Comparison of ENCODE assay signal across 8 cellular contexts in genomic region chr10:58531084-58531695, GRCh38. TPM values are rescaled to one million over a fixed set of nuclear protein-coding genes. Genes with fewer than 3 reads are reported as not detected.
DNase-seq lines count a peak whose midpoint lies in the region; ATAC-seq, FAIRE-seq and TF ChIP-seq lines count a peak whose summit lies in the region.

No MANE protein-coding gene starts in this region.

- peak; percentile 73 for FAIRE-seq in GM12878 (lab: Jason Lieb, UNC)

- H3K27ac ChIP-seq in GM23248 = no peak overlapping the region
- no peak overlapping the region for H3K27ac ChIP-seq in SJSA1
- H3K27ac ChIP-seq in GM12878 (ENCODE audit: control insufficient read depth, insufficient read depth) = no peak overlapping the region

- no peaks in the 10 kb centered on the region for H3K9me2 ChIP-seq in GM23248 (ENCODE audit: insufficient read depth)

- H3K4me1 ChIP-seq in GM23248 (ENCODE audit: insufficient read depth) (peaks cover 11% of the 10 kb centered on the region), SJSA1 (replicated peaks) (peaks cover 8% of the 10 kb centered on the region; the same call in 1 of the 2 replicates), GM12878 (ENCODE audit: control insufficient read depth, insufficient read depth, low read length) (no peaks in the 10 kb centered on the region)

- H3K27me3 ChIP-seq in GM23248 (replicated peaks; ENCODE audit: insufficient read depth) = no peaks in the 10 kb centered on the region
- H3K27me3 ChIP-seq in SJSA1 (replicated peaks) = no peaks in the 10 kb centered on the region
- no peaks in the 10 kb centered on the region for H3K27me3 ChIP-seq in GM12878 (replicated peaks in 1 of 2; ENCODE audit: control insufficient read depth in 2 of 2, insufficient read depth in 2 of 2, low read length in 1 of 2)
- no peaks in the 10 kb centered on the region for H3K27me3 ChIP-seq in kidney epithelial cell (ENCODE audit: control insufficient read depth, insufficient read depth, low read length)

- no peak for TF ChIP-seq POLR2A in GM12878 (IDR thresholded peaks at IDR 0.05; ENCODE audit: low read depth, low read length)

- DNase-seq in NK-92 treated with Interleukin-12 subunit alpha and Interleukin-12 subunit beta, amount 100 ng/mL, for 24 hours (lab: John Stamatoyannopoulos, UW) = peak; percentile 2
- no peak for DNase-seq in NK-92 (lab: John Stamatoyannopoulos, UW; ENCODE audit: unreplicated experiment)
- peak; percentile 79 for DNase-seq in GM23248
- peak; percentile 53 for DNase-seq in KG1 (lab: John Stamatoyannopoulos, UW)
- DNase-seq in SJSA1 (ENCODE audit: low read depth in 1 of 2, low spot score in 2 of 2) = peak; percentile 54 to 65
- DNase-seq in GM12878 (ENCODE audit: low read depth, low spot score) = peak; percentile 16
- DNase-seq in kidney epithelial cell (ENCODE audit: low read depth) = no peak
- DNase-seq in stimulated activated CD8-positive, alpha-beta memory T cell treated with anti-CD3 and anti-CD28 coated beads, Interleukin-4, amount 100 ng/mL, for 48 hours = peak; percentile 74

- intact Hi-C loops in GM12878 (cut with micrococcal nuclease; ENCODE audit: unreplicated experiment) = loop anchor here (2.0 to 10.0 kb wide), 3 partner anchors 110 to 1054 kb away; no protein-coding TSS in a partner anchor

- H3K79me2 ChIP-seq in GM23248 (ENCODE audit: insufficient read depth) (peaks cover 96% of the 10 kb centered on the region), GM12878 (ENCODE audit: control insufficient read depth, insufficient read depth, low read length) (no peaks in the 10 kb centered on the region)

- no TSS peak for BruUV-seq in GM12878 (replicated peaks; lab: Mats Ljungman, UMichigan)

- 0 out of 2 replicates have a peak, but pooled peaks cover 12% of the 10 kb centered on the region for H4K20me1 ChIP-seq in GM23248 (ENCODE audit: insufficient read depth)
- H4K20me1 ChIP-seq in GM12878 (ENCODE audit: control insufficient read depth, insufficient read depth) = no peaks in the 10 kb centered on the region

- CTCF ChIA-PET in GM12878 (lab: Yijun Ruan, JAX) = interaction anchor here (0.6 to 3.8 kb wide), 34 partner anchors 11 to 1092 kb away, joined by 3 to 31 read pairs (median 5); no protein-coding TSS in a partner anchor

- RAD21 ChIA-PET in GM12878 (lab: Charles Lee; ENCODE audit: unreplicated experiment) = interaction anchor here (0.6 to 1.7 kb wide), 9 partner anchors 58 to 1564 kb away, joined by 3 to 12 read pairs (median 3); no protein-coding TSS in a partner anchor

- no peak overlapping the region for H3K9ac ChIP-seq in GM23248
- no peak overlapping the region for H3K9ac ChIP-seq in GM12878 (ENCODE audit: control insufficient read depth, insufficient read depth, low read length)

- TF ChIP-seq EP300 in GM12878 (IDR thresholded peaks at IDR 0.05; ENCODE audit: borderline replicate concordance in 1 of 2, control insufficient read depth in 1 of 2, low read depth in 2 of 2, low read length in 2 of 2) = no peak

- in situ Hi-C loops in GM23248 (cut with MboI) (no loop called here), GM12878 (cut with MboI) (no loop called here)

- peaks cover 9% of the 10 kb centered on the region; the same call in 1 of the 2 replicates for H3F3A ChIP-seq in GM23248 (ENCODE audit: insufficient read depth)

- POLR2A ChIA-PET in GM12878 (lab: Charles Lee) = no interaction called here

- SMC1A ChIA-PET in GM12878 (lab: Charles Lee; ENCODE audit: uncharacterized antibody, unreplicated experiment) = interaction anchor here (0.6 to 3.0 kb wide), 19 partner anchors 11 to 1334 kb away, joined by 3 to 24 read pairs (median 4); no protein-coding TSS in a partner anchor

- H3K4me2 ChIP-seq in GM23248 (ENCODE audit: unreplicated experiment) (no peak overlapping the region), GM12878 (ENCODE audit: control insufficient read depth, insufficient read depth) (no peak overlapping the region)

- peak; percentile 73 for TF ChIP-seq RAD21 in GM12878 (IDR thresholded peaks at IDR 0.05; ENCODE audit: insufficient read depth, low read depth, low read length)

- H3K4me3 ChIP-seq in GM23248 (no peak overlapping the region), SJSA1 (no peak overlapping the region), GM12878 (no peak overlapping the region), kidney epithelial cell (ENCODE audit: low read depth, low read length) (no peak overlapping the region)

- peak; percentile 68 to 79 (median 75) for TF ChIP-seq CTCF in GM12878 (IDR thresholded peaks at IDR 0.05 in 2 of 3, conservative IDR thresholded peaks at IDR 0.05 in 1 of 3; ENCODE audit: control insufficient read depth in 2 of 3, extremely low read depth in 1 of 3, insufficient read depth in 1 of 3, low read depth in 3 of 3, low read length in 3 of 3)
- peak; percentile 73 for TF ChIP-seq CTCF in kidney epithelial cell (IDR thresholded peaks at IDR 0.05; ENCODE audit: insufficient read depth, low read length, poor library complexity, severe bottlenecking)

- ATAC-seq in GM12878 = peak; percentile 93

- H3K9me3 ChIP-seq in GM23248 (ENCODE audit: low read depth) = no peaks in the 10 kb centered on the region
- no peaks in the 10 kb centered on the region; the same call in 1 of the 2 replicates for H3K9me3 ChIP-seq in SJSA1 (replicated peaks)
- no peaks in the 10 kb centered on the region for H3K9me3 ChIP-seq in GM12878 (replicated peaks; ENCODE audit: control insufficient read depth, insufficient read depth, low read length)

- H3K36me3 ChIP-seq in GM23248 (ENCODE audit: low read depth) (no peaks in the 10 kb centered on the region), SJSA1 (peaks cover 28% of the 10 kb centered on the region), GM12878 (ENCODE audit: control insufficient read depth in 2 of 2, insufficient read depth in 2 of 2, low read length in 1 of 2) (no peaks in the 10 kb centered on the region), kidney epithelial cell (ENCODE audit: control insufficient read depth, insufficient read depth, low read length) (no peaks in the 10 kb centered on the region)

- 57 to 61% methylated on average over 5 of the region's 5 CpGs for WGBS in GM23248 (ENCODE audit: low coverage in 1 of 2, low lambda C conversion rate in 2 of 2, missing lambda C conversion rate in 2 of 2), 2 experiments
- WGBS in GM12878 (ENCODE audit: insufficient coverage, insufficient replicate concordance, low lambda C conversion rate, missing lambda C conversion rate) = 21% methylated on average over 5 of the region's 5 CpGs

- H2AFZ ChIP-seq in GM23248 (no peak overlapping the region), GM12878 (ENCODE audit: control insufficient read depth, low read depth, low read length) (no peak overlapping the region)

TF ChIP-seq in GM12878, 131 proteins besides CTCF, POLR2A, EP300 and RAD21 (continues in another document):
- TF ChIP-seq POU2F2 (IDR thresholded peaks at IDR 0.05; ENCODE audit: borderline replicate concordance, low read depth, low read length) (no peak), E2F8 (IDR thresholded peaks at IDR 0.05; ENCODE audit: low read depth, partially characterized antibody) (no peak), TARDBP (IDR thresholded peaks at IDR 0.05; ENCODE audit: borderline replicate concordance) (no peak)

RNA-seq across cellular contexts. Expression of gene BICC1, which starts 18.5 kb away (rescaled TPM):
- 80.5 and 86.8 TPM in 2 replicates for total RNA-seq in GM23248 (2014; rRNA removed; shearing (Covaris generic))
- polyA plus RNA-seq in GM23248 (2016; fragmentation: Nextera tagmentation; extraction: Ambion mirVana) (95.8 and 97.0 TPM in 2 replicates), GM12878 (2011; rRNA removed) (0.01 TPM in 1 of 2 replicates, not detected in the other), GM12878 (2014; fragmentation: Illumina TruSeq; extraction: Trizol) (0.03 TPM in 1 of 2 replicates, not detected in the other), GM12878 (2014; fragmentation: Nextera tagmentation; extraction: Ambion mirVana) (under 1 TPM in 1 of 2 experiments, not detected in 1; 0.04 TPM), GM12878 (2014; rRNA removed) (not detected in 2 replicates), GM12878 (2016; fragmentation: Nextera tagmentation; extraction: Ambion mirVana) (under 1 TPM in 1 of 2 experiments, not detected in 1; 0.04 TPM)
- total RNA-seq in SJSA1 (2014; rRNA removed; shearing (Covaris generic)) = 27.8 and 46.9 TPM in 2 replicates
- total RNA-seq in GM12878 (2013; cell fraction: nucleolus; rRNA removed) = not detected in 2 replicates
- total RNA-seq in GM12878 (2014; rRNA removed) (under 0.01 TPM in 1 of 2 replicates, not detected in the other), GM12878 (2014; rRNA removed; fragmentation: Illumina TruSeq; extraction: Trizol) (0.04 TPM in 1 of 2 replicates, not detected in the other), GM12878 (2021) (0.08 and 0.10 TPM in 2 replicates), kidney epithelial cell (58.0 and 64.6 TPM in 2 replicates)
- not detected for polyA plus RNA-seq in GM12878 (2011; ENCODE audit: low read depth)
- 0.03 and 0.04 TPM in 2 replicates for polyA plus RNA-seq in GM12878 (2011; cell fraction: cytosol; rRNA removed)
- polyA plus RNA-seq in GM12878 (2011; cell fraction: nucleus; rRNA removed) = 0.07 TPM in 1 of 2 replicates, not detected in the other
- not detected in 2 replicates for polyA plus RNA-seq in GM12878 (2012)
- 0.05 and 0.15 TPM in 2 replicates for polyA minus RNA-seq in GM12878 (2011; rRNA and poly(A)+ RNA removed)
- not detected in 2 replicates for polyA minus RNA-seq in GM12878 (2011; cell fraction: cytosol; rRNA and poly(A)+ RNA removed)
- not detected in 2 replicates for polyA minus RNA-seq in GM12878 (2011; cell fraction: nucleus; rRNA and poly(A)+ RNA removed)

Comparison
In these comparisons a context has a peak if more than half of its experiments do, and no peak if none do; other contexts are left out.
1. DNase-seq: peak in NK-92 treated with Interleukin-12 subunit alpha and Interleukin-12 subunit beta, amount 100 ng/mL, for 24 hours (single experiment), GM23248 (single experiment), KG1 (single experiment), SJSA1 (2 of 2), GM12878 (single experiment) and stimulated activated CD8-positive, alpha-beta memory T cell treated with anti-CD3 and anti-CD28 coated beads, Interleukin-4, amount 100 ng/mL, for 48 hours (single experiment); none in NK-92 (single experiment) and kidney epithelial cell (single experiment).
2. RNA of gene BICC1, which starts 18.5 kb away (total RNA-seq): 80.5 to 86.8 TPM in GM23248, 58.0 to 64.6 TPM in kidney epithelial cell and 27.8 to 46.9 TPM in SJSA1; under 0.01 to 0.10 TPM in GM12878; every median in the first group is over 10 times any median in the second.